In the genomic region with DNA sequence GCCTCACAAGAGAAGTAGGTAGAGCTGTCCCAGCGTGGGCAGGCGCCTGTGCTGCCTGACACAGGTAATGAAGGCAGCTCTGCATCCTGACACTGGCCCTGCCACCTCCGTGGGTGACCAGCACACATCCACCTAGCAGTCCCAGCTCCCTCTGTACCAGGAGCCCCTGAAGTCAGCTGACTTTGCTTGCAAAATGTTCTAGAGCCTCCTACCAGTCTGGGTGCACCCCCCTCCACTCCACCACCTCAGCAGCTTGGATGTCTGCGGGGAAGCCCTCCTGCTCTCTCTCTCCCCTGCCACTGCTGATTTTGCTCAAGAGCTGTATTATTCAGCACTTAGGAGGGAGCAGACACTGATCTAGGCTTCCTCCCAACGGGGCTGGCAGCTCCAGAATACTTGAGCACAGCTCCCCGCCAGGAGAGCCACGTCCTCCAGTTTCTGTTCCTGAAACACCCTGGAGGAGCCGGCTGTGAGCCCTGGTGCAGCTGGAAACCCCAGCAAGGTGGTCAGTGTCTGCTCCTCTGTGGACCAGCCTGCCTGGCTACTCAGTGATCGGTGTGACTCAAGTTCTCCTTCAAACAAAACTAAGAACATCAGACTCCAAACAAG, we compare ENCODE assay signal across 6 cellular contexts.
DNase-seq lines count a peak whose midpoint lies in the region; ATAC-seq and TF ChIP-seq lines count a peak whose summit lies in the region.

No MANE protein-coding gene starts in this region.

- peaks cover 59% of the 10 kb centered on the region for H3K36me3 Mint-ChIP-seq in effector memory CD8-positive, alpha-beta T cell (ENCODE audit: insufficient read depth)

- no peaks in the 10 kb centered on the region for H3K27me3 Mint-ChIP-seq in effector memory CD8-positive, alpha-beta T cell

- H3K27ac Mint-ChIP-seq in effector memory CD8-positive, alpha-beta T cell = peak overlapping the region; percentile 90 to 99

- peaks cover 25 to 58% of the 10 kb centered on the region in 2 donors for H3K4me1 Mint-ChIP-seq in effector memory CD8-positive, alpha-beta T cell (ENCODE audit: low read depth in 2 of 2)

- TF ChIP-seq CTCF in AG10803 (conservative IDR thresholded peaks at IDR 0.05; ENCODE audit: low read length) = no peak

- H3K9me3 Mint-ChIP-seq in effector memory CD8-positive, alpha-beta T cell = no peaks in the 10 kb centered on the region

- peak overlapping the region; percentile 95 to 100 for H3K4me3 Mint-ChIP-seq in effector memory CD8-positive, alpha-beta T cell

- H3K4me3 ChIP-seq in AG10803 (ENCODE audit: low read length) (peak overlapping the region; percentile 62), skeletal muscle cell (ENCODE audit: low read depth, low read length) (peak overlapping the region; percentile 99)

- peak; percentile 5 for ATAC-seq in effector memory CD8-positive, alpha-beta T cell (replicated peaks)
- no peak for ATAC-seq in GM18520 (IDR thresholded peaks at IDR 0.05; ENCODE audit: unreplicated experiment)

- peak; percentile 37 for DNase-seq in AG10803 (ENCODE audit: low read depth)
- DNase-seq in NOMO-1 treated with DMSO at 0.1 percent for 48 hours (lab: John Stamatoyannopoulos, UW; ENCODE audit: unreplicated experiment) = peak; percentile 60
- peak in 2 of 3 experiments; percentile 45 to 46 for DNase-seq in effector memory CD8-positive, alpha-beta T cell
- DNase-seq in skeletal muscle cell (ENCODE audit: low read depth) = no peak
- DNase-seq in GM19238 (ENCODE audit: insufficient read length, low spot score) = no peak

Comparison
In these comparisons a context has a peak if more than half of its experiments do, and no peak if none do; other contexts are left out.
1. DNase-seq: peak in AG10803 (single experiment), NOMO-1 treated with DMSO at 0.1 percent for 48 hours (single experiment) and effector memory CD8-positive, alpha-beta T cell (2 of 3); none in skeletal muscle cell (single experiment) and GM19238 (single experiment).